ENCODE assay signal across 8 cellular contexts in the genomic region with DNA sequence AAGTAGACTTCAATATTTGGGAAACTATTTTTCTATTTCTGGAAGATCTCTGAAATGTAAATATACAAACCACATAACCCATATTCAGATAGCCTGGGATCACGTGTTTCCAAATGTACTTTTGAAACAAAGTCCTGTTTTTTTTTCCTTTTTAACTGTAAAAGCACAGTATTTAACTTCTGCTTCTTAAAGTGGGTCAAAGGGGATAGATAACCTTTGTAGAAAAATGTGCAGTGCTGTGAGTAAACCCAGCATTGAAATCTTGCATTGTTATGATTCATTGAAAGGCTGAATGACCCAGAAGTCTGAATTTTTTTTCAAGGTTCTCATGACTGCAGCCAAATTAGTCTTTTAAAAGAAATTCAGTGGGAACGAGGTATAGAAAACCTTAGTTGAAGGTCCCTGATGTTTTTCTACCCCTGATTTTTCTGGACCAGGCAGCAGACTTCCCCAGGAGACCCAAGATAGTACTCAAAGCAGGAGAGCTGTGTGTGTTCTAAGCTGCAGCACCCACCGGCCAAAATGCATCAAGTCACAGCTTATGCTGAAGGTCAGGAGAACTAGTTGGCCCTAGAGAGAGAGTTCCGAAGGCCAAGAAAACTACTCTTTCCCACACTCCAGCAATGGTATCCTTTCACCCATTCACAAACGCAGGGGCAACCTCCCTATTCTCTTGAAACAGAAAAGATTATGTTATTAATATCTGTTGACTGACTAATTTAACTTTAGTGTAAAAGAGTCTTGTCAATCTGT. TPM values are rescaled to one million over a fixed set of nuclear protein-coding genes. Genes with fewer than 3 reads are reported as not detected.
DNase-seq lines count a peak whose midpoint lies in the region; ATAC-seq and TF ChIP-seq lines count a peak whose summit lies in the region.

No MANE protein-coding gene starts in this region.

- peaks cover 53 to 79% (median 63%) of the 10 kb centered on the region in 4 donors for H3K4me1 Mint-ChIP-seq in CD4-positive, alpha-beta memory T cell

- DNase-seq in CD4-positive, alpha-beta memory T cell: no peak
- DNase-seq in RKO (ENCODE audit: low spot score) (peak; percentile 21), fibroblast of lung (ENCODE audit: low read depth in 2 of 2) (peak; percentile 89 to 93), osteoblast (ENCODE audit: insufficient read length, low spot score, missing footprints) (peak; percentile 71), anterior cingulate cortex (lab: John Stamatoyannopoulos, UW) (no peak), DMS153 (lab: John Stamatoyannopoulos, UW) (no peak)

- H3K27me3 Mint-ChIP-seq in CD4-positive, alpha-beta memory T cell: no peaks in the 10 kb centered on the region

- H3K4me1 ChIP-seq in CD4-positive, alpha-beta memory T cell (ENCODE audit: insufficient read depth, low read length): peaks cover 78% of the 10 kb centered on the region
- H3K4me1 ChIP-seq in fibroblast of lung (ENCODE audit: control insufficient read depth, extremely low read depth, insufficient read depth, low read length) (peaks cover 36% of the 10 kb centered on the region), osteoblast (ENCODE audit: insufficient read depth, low read length) (peaks cover 59% of the 10 kb centered on the region)

- CTCF ChIA-PET in CD4-positive, alpha-beta memory T cell (lab: Charles Lee; ENCODE audit: partially characterized antibody): interaction anchor here (2.3 to 6.2 kb wide), 2 partner anchors 11 to 39 kb away, joined by 10 to 62 read pairs; no protein-coding TSS in a partner anchor

- H3K36me3 Mint-ChIP-seq in CD4-positive, alpha-beta memory T cell: peaks cover 15 to 22% of the 10 kb centered on the region in 2 donors

- H3K4me3 ChIP-seq in CD4-positive, alpha-beta memory T cell (ENCODE audit: low read length in 2 of 2): no peak overlapping the region
- H3K4me3 ChIP-seq in fibroblast of lung (replicated peaks in 1 of 4; ENCODE audit: control extremely low read depth in 1 of 4, insufficient read depth in 1 of 4, low read depth in 3 of 4, low read length in 4 of 4) (peak overlapping the region in 3 of 4 experiments; percentile 1 to 38 (median 11)), osteoblast (ENCODE audit: insufficient read depth, low read length) (no peak overlapping the region)

- TF ChIP-seq CTCF in fibroblast of lung (conservative IDR thresholded peaks at IDR 0.05 in 1 of 2, IDR thresholded peaks at IDR 0.05 in 1 of 2; ENCODE audit: low read depth in 1 of 2, low read length in 2 of 2): no peak
- no peak for TF ChIP-seq CTCF in osteoblast (IDR thresholded peaks at IDR 0.05; ENCODE audit: extremely low read depth, low read depth, low read length)

- POLR2A ChIA-PET in CD4-positive, alpha-beta memory T cell (lab: Charles Lee; ENCODE audit: partially characterized antibody): interaction anchor here (0.8 to 11.5 kb wide), 5 partner anchors 11 to 40 kb away, joined by 3 to 161 read pairs (median 4); no protein-coding TSS in a partner anchor

- H3K79me2 ChIP-seq in fibroblast of lung (ENCODE audit: control insufficient read depth, insufficient read depth, low read length) (peaks cover 23% of the 10 kb centered on the region), osteoblast (ENCODE audit: insufficient read depth, low read length) (peaks cover 50% of the 10 kb centered on the region)

- peak overlapping the region; percentile 29 for H3K9ac ChIP-seq in fibroblast of lung (ENCODE audit: insufficient read depth, low read length)

- H4K20me1 ChIP-seq in fibroblast of lung (ENCODE audit: control insufficient read depth, extremely low read depth, insufficient read depth, low read length) (no peaks in the 10 kb centered on the region), osteoblast (ENCODE audit: insufficient read depth, low read length) (no peaks in the 10 kb centered on the region)

- H3K27me3 ChIP-seq in CD4-positive, alpha-beta memory T cell (ENCODE audit: insufficient read depth, low read length): no peaks in the 10 kb centered on the region
- no peaks in the 10 kb centered on the region for H3K27me3 ChIP-seq in fibroblast of lung (ENCODE audit: control insufficient read depth, insufficient read depth, low read length)
- H3K27me3 ChIP-seq in osteoblast (ENCODE audit: insufficient read depth, low read length): no peaks in the 10 kb centered on the region

- H3K4me2 ChIP-seq in fibroblast of lung (ENCODE audit: extremely low read depth, insufficient read depth, low read length) (peak overlapping the region; percentile 68), osteoblast (ENCODE audit: insufficient read depth, low read length) (peak overlapping the region; percentile 71)

- no peaks in the 10 kb centered on the region for H3K9me3 ChIP-seq in CD4-positive, alpha-beta memory T cell (ENCODE audit: control insufficient read depth in 1 of 2, low read length in 2 of 2)
- H3K9me3 ChIP-seq in fibroblast of lung (ENCODE audit: control insufficient read depth, insufficient read depth, low read depth, low read length) (no peaks in the 10 kb centered on the region), osteoblast (ENCODE audit: low read depth, low read length) (no peaks in the 10 kb centered on the region)

- peaks cover 0 to 3% (median 0%) of the 10 kb centered on the region in 8 donors for H3K9me3 Mint-ChIP-seq in CD4-positive, alpha-beta memory T cell

- H2AFZ ChIP-seq in fibroblast of lung (ENCODE audit: low read length) (no peak overlapping the region), osteoblast (ENCODE audit: low read length) (no peak overlapping the region)

- intact Hi-C loops in CD4-positive, alpha-beta memory T cell (cut with micrococcal nuclease): loop anchor here (2.0 kb wide), 2 partner anchors 21 to 77 kb away; a partner anchor contains a TSS

- H3K36me3 ChIP-seq in CD4-positive, alpha-beta memory T cell (ENCODE audit: insufficient read depth, low read length): no peaks in the 10 kb centered on the region
- H3K36me3 ChIP-seq in fibroblast of lung (ENCODE audit: control insufficient read depth, insufficient read depth, low read length) (no peaks in the 10 kb centered on the region), osteoblast (ENCODE audit: insufficient read depth, low read length) (no peaks in the 10 kb centered on the region)

- no peak overlapping the region for H3K27ac ChIP-seq in CD4-positive, alpha-beta memory T cell (ENCODE audit: low read depth, low read length)
- H3K27ac ChIP-seq in fibroblast of lung (ENCODE audit: insufficient read depth, low read length) (peak overlapping the region; percentile 82), osteoblast (ENCODE audit: low read depth, low read length) (peak overlapping the region; percentile 98)

- H3K4me3 Mint-ChIP-seq in CD4-positive, alpha-beta memory T cell: peak overlapping the region in 2 of 8 donors; percentile 38 to 52

- ATAC-seq in GM21529 (IDR thresholded peaks at IDR 0.05; ENCODE audit: unreplicated experiment) (no peak), HG02981 (IDR thresholded peaks at IDR 0.05; ENCODE audit: unreplicated experiment) (no peak)

- peak overlapping the region in 6 of 7 donors; percentile 42 to 90 (median 82) for H3K27ac Mint-ChIP-seq in CD4-positive, alpha-beta memory T cell

RNA-seq across cellular contexts. Expression of a gene that starts 43.6 kb away (rescaled TPM):
- total RNA-seq in CD4-positive, alpha-beta memory T cell: 10 to 100 TPM; 23.0 to 28.4 TPM
- polyA plus RNA-seq in CD4-positive, alpha-beta memory T cell: 10 to 100 TPM; 11.9 to 13.3 TPM
- total RNA-seq in fibroblast of lung (15.4 and 32.2 TPM in 2 replicates), osteoblast (17.7 and 21.8 TPM in 2 replicates)
- polyA plus RNA-seq in fibroblast of lung: 21.9 and 23.5 TPM in 2 replicates
- polyA plus RNA-seq in fibroblast of lung (2012): 16.5 and 16.6 TPM in 2 replicates
- 12.1 and 23.2 TPM in 2 replicates for polyA minus RNA-seq in fibroblast of lung (ENCODE audit: low replicate concordance)

RNA-seq across cellular contexts. Expression of a gene that starts 44.4 kb away (rescaled TPM):
- total RNA-seq in CD4-positive, alpha-beta memory T cell: 10 to 100 TPM; 86.0 to 86.4 TPM
- polyA plus RNA-seq in CD4-positive, alpha-beta memory T cell: 10 to 100 TPM; 35.1 to 58.3 TPM
- total RNA-seq in fibroblast of lung: 111 and 184 TPM in 2 replicates
- 107 and 112 TPM in 2 replicates for polyA plus RNA-seq in fibroblast of lung
- 52.4 and 57.7 TPM in 2 replicates for polyA plus RNA-seq in fibroblast of lung (2012)
- polyA minus RNA-seq in fibroblast of lung (ENCODE audit: low replicate concordance): 12.1 and 16.7 TPM in 2 replicates
- total RNA-seq in osteoblast: 55.7 and 57.5 TPM in 2 replicates

Comparison
In these comparisons a context has a peak if more than half of its experiments do, and no peak if none do; other contexts are left out.
1. DNase-seq: peak in RKO (single experiment), fibroblast of lung (2 of 2) and osteoblast (single experiment); none in CD4-positive, alpha-beta memory T cell (0 of 5), anterior cingulate cortex (0 of 58) and DMS153 (single experiment).
2. H3K4me3 ChIP-seq: peak in fibroblast of lung (3 of 4); none in CD4-positive, alpha-beta memory T cell (0 of 2) and osteoblast (single experiment).